26 cellular contexts compared by ENCODE assay signal in the genomic region with DNA sequence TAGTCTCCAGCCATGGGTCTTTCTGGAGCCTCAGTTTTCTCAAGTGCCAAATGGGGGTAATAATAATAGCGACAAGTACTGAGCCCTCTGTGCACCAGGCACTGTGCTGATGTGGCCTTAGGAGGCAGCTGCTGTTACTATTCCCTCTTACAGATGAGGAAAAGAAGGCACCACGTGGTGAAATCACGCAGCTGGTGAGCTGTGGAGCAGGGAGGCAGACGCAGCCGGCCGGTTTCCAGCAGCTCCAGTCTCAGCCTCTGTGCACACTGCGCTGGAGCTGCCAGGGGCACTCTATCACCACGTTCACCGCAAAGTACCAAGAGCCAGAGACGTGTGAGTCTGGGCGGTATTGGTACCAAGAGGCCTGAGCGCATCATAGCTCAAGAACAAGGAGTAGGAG. TPM values are rescaled to one million over a fixed set of nuclear protein-coding genes. Genes with fewer than 3 reads are reported as not detected.
DNase-seq lines count a peak whose midpoint lies in the region; ATAC-seq and TF ChIP-seq lines count a peak whose summit lies in the region.
"Had no signal": no experiment of that assay in that cellular context is flagged by ENCODE, and none has a peak within 500 bp of the region (broad histone marks: within the 10 kb centered on the region; RNA-seq: fewer than 3 reads in every experiment).

No MANE protein-coding gene starts in this region.

- no peaks in the 10 kb centered on the region for H3K79me2 ChIP-seq in PC-3 (ENCODE audit: low read length)

- POLR2A ChIA-PET in PC-3 (lab: Charles Lee; ENCODE audit: unreplicated experiment), result no interaction called here
- POLR2A ChIA-PET in naive thymus-derived CD4-positive, alpha-beta T cell (lab: Charles Lee), result no interaction called here

- peak overlapping the region; percentile 74 for H3K9ac ChIP-seq in PC-3 (ENCODE audit: low read length)

- no peak overlapping the region for H2AFZ ChIP-seq in PC-3 (ENCODE audit: low read length)
- H2AFZ ChIP-seq: GM23338 had no signal

- CTCF ChIA-PET in PC-3 (lab: Charles Lee), result no interaction called here
- CTCF ChIA-PET in naive thymus-derived CD4-positive, alpha-beta T cell (lab: Charles Lee), result no interaction called here

- peak overlapping the region; percentile 72; the same call in 1 of the 2 replicates for H3K4me2 ChIP-seq in PC-3 (ENCODE audit: low read length)
- H3K4me2 ChIP-seq: GM23338, smooth muscle cell had no signal

- no peaks in the 10 kb centered on the region for H3K9me2 ChIP-seq in PC-3 (replicated peaks; ENCODE audit: low read length)

- H3K36me3 ChIP-seq in PC-3 (ENCODE audit: low read depth, low read length) (no peaks in the 10 kb centered on the region), gastroesophageal sphincter (peaks cover 0 to 25% of the 10 kb centered on the region in 2 donors), sigmoid colon (peaks cover 0 to 10% (median 0%) of the 10 kb centered on the region in 4 donors)
- H3K36me3 ChIP-seq in naive thymus-derived CD4-positive, alpha-beta T cell (ENCODE audit: control insufficient read depth in 2 of 3, insufficient read depth in 3 of 3, low read length in 3 of 3), result peaks cover 0 to under 1% (median 0%) of the 10 kb centered on the region in 3 experiments
- H3K36me3 ChIP-seq: ovary had no signal

- peaks cover 0 to 6% (median 2%) of the 10 kb centered on the region in 7 donors for H3K4me1 Mint-ChIP-seq in naive thymus-derived CD4-positive, alpha-beta T cell
- peaks cover 4 to 7% of the 10 kb centered on the region in 2 donors for H3K4me1 Mint-ChIP-seq in immature natural killer cell

- no peaks in the 10 kb centered on the region for H3K27me3 Mint-ChIP-seq in naive thymus-derived CD4-positive, alpha-beta T cell
- H3K27me3 Mint-ChIP-seq in immature natural killer cell (ENCODE audit: low read depth in 3 of 3), result peaks cover 0 to 1% (median under 1%) of the 10 kb centered on the region in 3 donors
- H3K27me3 Mint-ChIP-seq: activated naive CD8-positive, alpha-beta T cell treated with anti-CD3 and anti-CD28 coated beads for 36 hours; activated T-cell treated with anti-CD3 and anti-CD28 coated beads, Interleukin-2, amount 50 U/mL, for 24 hours had no signal

- peaks cover 26% of the 10 kb centered on the region for H3K4me1 ChIP-seq in PC-3 (ENCODE audit: insufficient read depth, low read length)
- peaks cover 0 to 31% (median 9%) of the 10 kb centered on the region in 3 donors for H3K4me1 ChIP-seq in gastroesophageal sphincter
- H3K4me1 ChIP-seq in sigmoid colon, result peaks cover 0 to 20% (median 10%) of the 10 kb centered on the region in 4 donors
- no peaks in the 10 kb centered on the region for H3K4me1 ChIP-seq in naive thymus-derived CD4-positive, alpha-beta T cell (ENCODE audit: control insufficient read depth in 2 of 2, insufficient read depth in 2 of 2, low read length in 2 of 2)

- intact Hi-C loops in PC-3 (cut with micrococcal nuclease) (loop anchor here (2.0 to 10.0 kb wide), 2 partner anchors 55 to 141 kb away; partner anchors contain the start of gene LOXL4), sigmoid colon (cut with DNase I) (no loop called here)
- intact Hi-C loops in naive thymus-derived CD4-positive, alpha-beta T cell (cut with micrococcal nuclease), result no loop called here

- no peaks in the 10 kb centered on the region for H3K9me3 Mint-ChIP-seq in naive thymus-derived CD4-positive, alpha-beta T cell
- H3K9me3 Mint-ChIP-seq in immature natural killer cell, result no peaks in the 10 kb centered on the region
- H3K9me3 Mint-ChIP-seq: activated naive CD8-positive, alpha-beta T cell treated with anti-CD3 and anti-CD28 coated beads for 36 hours; activated T-cell treated with anti-CD3 and anti-CD28 coated beads, Interleukin-2, amount 50 U/mL, for 24 hours; GM23338; WTC11 had no signal

- peaks cover 0 to 28% (median 18%) of the 10 kb centered on the region in 5 donors for H3K36me3 Mint-ChIP-seq in naive thymus-derived CD4-positive, alpha-beta T cell
- peaks cover 12 to 21% (median 14%) of the 10 kb centered on the region in 3 donors for H3K36me3 Mint-ChIP-seq in immature natural killer cell
- H3K36me3 Mint-ChIP-seq: WTC11 had no signal

- TF ChIP-seq CTCF in PC-3 (conservative IDR thresholded peaks at IDR 0.05; ENCODE audit: low read depth, low read length) (no peak), gastroesophageal sphincter (IDR thresholded peaks at IDR 0.05) (no peak), sigmoid colon (IDR thresholded peaks at IDR 0.05) (no peak)

- no peak overlapping the region for H3K4me3 ChIP-seq in PC-3 (ENCODE audit: low read length)
- H3K4me3 ChIP-seq in gastroesophageal sphincter, result no peak overlapping the region
- H3K4me3 ChIP-seq in sigmoid colon, result no peak overlapping the region
- H3K4me3 ChIP-seq in naive thymus-derived CD4-positive, alpha-beta T cell (ENCODE audit: low read length), result no peak overlapping the region
- H3K4me3 ChIP-seq: GM23338, heart left ventricle, lung, mucosa of descending colon, ovary, smooth muscle cell had no signal

- no peak overlapping the region for H3K4me3 Mint-ChIP-seq in naive thymus-derived CD4-positive, alpha-beta T cell
- no peak overlapping the region for H3K4me3 Mint-ChIP-seq in immature natural killer cell
- H3K4me3 Mint-ChIP-seq: activated naive CD8-positive, alpha-beta T cell treated with anti-CD3 and anti-CD28 coated beads for 36 hours; activated T-cell treated with anti-CD3 and anti-CD28 coated beads, Interleukin-2, amount 50 U/mL, for 24 hours; GM23338; WTC11 had no signal

- H3K27ac Mint-ChIP-seq in naive thymus-derived CD4-positive, alpha-beta T cell, result peak overlapping the region in 1 of 9 donors; percentile 72
- no peak overlapping the region for H3K27ac Mint-ChIP-seq in immature natural killer cell
- H3K27ac Mint-ChIP-seq: GM23338, WTC11 had no signal

- TF ChIP-seq POLR2A in gastroesophageal sphincter (IDR thresholded peaks at IDR 0.05) (no peak), sigmoid colon (IDR thresholded peaks at IDR 0.05) (no peak)

- no peaks in the 10 kb centered on the region for H4K20me1 ChIP-seq in PC-3 (ENCODE audit: low read length)

- H3K27me3 ChIP-seq in PC-3 (ENCODE audit: low read length) (no peaks in the 10 kb centered on the region), gastroesophageal sphincter (no peaks in the 10 kb centered on the region), sigmoid colon (no peaks in the 10 kb centered on the region)
- no peaks in the 10 kb centered on the region for H3K27me3 ChIP-seq in naive thymus-derived CD4-positive, alpha-beta T cell (ENCODE audit: control insufficient read depth in 2 of 2, insufficient read depth in 2 of 2, low read length in 2 of 2)
- H3K27me3 ChIP-seq: heart left ventricle, ovary had no signal

- H3K9me3 ChIP-seq in PC-3 (ENCODE audit: low read length), result no peaks in the 10 kb centered on the region
- no peaks in the 10 kb centered on the region for H3K9me3 ChIP-seq in gastroesophageal sphincter
- H3K9me3 ChIP-seq in sigmoid colon, result no peaks in the 10 kb centered on the region
- H3K9me3 ChIP-seq in naive thymus-derived CD4-positive, alpha-beta T cell (ENCODE audit: control insufficient read depth in 2 of 3, low read length in 3 of 3), result no peaks in the 10 kb centered on the region
- H3K9me3 ChIP-seq: heart left ventricle, mucosa of descending colon, ovary had no signal

- no peak for DNase-seq in PC-3
- peak; percentile 82 for DNase-seq in sigmoid colon
- DNase-seq in KG1 (lab: John Stamatoyannopoulos, UW), result no peak
- DNase-seq in naive thymus-derived CD4-positive, alpha-beta T cell, result no peak
- no peak for DNase-seq in immature natural killer cell
- DNase-seq in HT-29 (ENCODE audit: low spot score), result no peak
- DNase-seq: activated CD4-positive, alpha-beta T cell treated with anti-CD3 and anti-CD28 coated beads, Interleukin-2, amount 50 U/mL, for 1 hour; activated effector memory CD4-positive, alpha-beta T cell treated with anti-CD3 and anti-CD28 coated beads, Interleukin-2, amount 50 U/mL, for 16 hours; activated naive CD8-positive, alpha-beta T cell treated with anti-CD3 and anti-CD28 coated beads for 36 hours; activated T-cell treated with anti-CD3 and anti-CD28 coated beads, Interleukin-2, amount 50 U/mL, for 24 hours; DMS79; heart left ventricle; kidney glomerular epithelial cell; NCI-H1092; NCI-H1694 treated with DMSO at 0.1 percent for 48 hours; NCI-H446 treated with DMSO at 0.1 percent for 48 hours; NCI-H82; ovary; retina; stimulated activated naive CD4-positive, alpha-beta T cell treated with Interleukin-2 at 50 U/mL for 16 hours had no signal

- BruUV-seq in PC-3 (replicated peaks; lab: Mats Ljungman, UMichigan), result no TSS peak

- H3K27ac ChIP-seq in PC-3 (ENCODE audit: low read length), result peak overlapping the region; percentile 97
- H3K27ac ChIP-seq in gastroesophageal sphincter, result peak overlapping the region in 3 of 4 donors; percentile 37 to 68 (median 54)
- H3K27ac ChIP-seq in sigmoid colon, result peak overlapping the region in 3 of 4 donors; percentile 36 to 54 (median 40)
- H3K27ac ChIP-seq in naive thymus-derived CD4-positive, alpha-beta T cell (ENCODE audit: low read depth, low read length), result no peak overlapping the region
- H3K27ac ChIP-seq: heart left ventricle, ovary had no signal

- TF ChIP-seq EP300 in gastroesophageal sphincter (IDR thresholded peaks at IDR 0.05), result no peak
- no peak for TF ChIP-seq EP300 in sigmoid colon (IDR thresholded peaks at IDR 0.05)

- 32 to 71% methylated on average over 4 to 5 of the region's 12 CpGs for WGBS in gastroesophageal sphincter (ENCODE audit: low coverage in 1 of 2), 2 donors
- 88 to 94% methylated on average over 12 of the region's 12 CpGs for WGBS in sigmoid colon, 2 donors

- H3F3A ChIP-seq in PC-3 (ENCODE audit: low read length, unreplicated experiment), result no peaks in the 10 kb centered on the region

- ATAC-seq in PC-3 (no peak), gastroesophageal sphincter (peak; percentile 77)
- ATAC-seq in naive thymus-derived CD4-positive, alpha-beta T cell, result no peak
- ATAC-seq: GM23338, WTC11 had no signal

RNA-seq across cellular contexts. Expression of gene PYROXD2, which starts 9.6 kb away (rescaled TPM):
- total RNA-seq in PC-3 (2014; rRNA removed) (3.1 and 9.4 TPM in 2 replicates), gastroesophageal sphincter (10 to 100 TPM in 1 of 4 donors, 1 to 10 TPM in 3; 4.2 to 18.5 (median 7.4) TPM), sigmoid colon (10 to 100 TPM in 1 of 4 donors, 1 to 10 TPM in 3; 4.4 to 11.9 (median 9.7) TPM)
- polyA plus RNA-seq in sigmoid colon (1 to 10 TPM in 2 of 3 donors, under 1 TPM in 1; 0.60 to 8.0 (median 2.3) TPM), immature natural killer cell (10 to 100 TPM in 2 of 3 donors, 1 to 10 TPM in 1; 8.5 to 21.1 (median 17.3) TPM)
- 10 to 100 TPM; 11.9 to 37.1 (median 26.9) TPM for total RNA-seq in naive thymus-derived CD4-positive, alpha-beta T cell
- 1 to 10 TPM; 5.6 TPM for polyA plus RNA-seq in naive thymus-derived CD4-positive, alpha-beta T cell
- total RNA-seq in HT-29 (2014; rRNA removed; shearing (Covaris generic)), result 10.8 and 20.9 TPM in 2 replicates

RNA-seq across cellular contexts. Expression of gene HPS1, which starts 41.3 kb away (rescaled TPM):
- total RNA-seq in PC-3 (2014; rRNA removed) (19.1 and 20.6 TPM in 2 replicates), gastroesophageal sphincter (10 to 100 TPM; 51.4 to 74.4 (median 60.8) TPM), sigmoid colon (10 to 100 TPM; 44.7 to 93.1 (median 45.9) TPM)
- polyA plus RNA-seq in sigmoid colon (10 to 100 TPM; 70.7 to 86.7 (median 76.3) TPM), immature natural killer cell (100 to 1,000 TPM in 1 of 3 donors, 10 to 100 TPM in 2; 72.4 to 110 (median 85.6) TPM)
- total RNA-seq in naive thymus-derived CD4-positive, alpha-beta T cell, result 100 to 1,000 TPM in 2 of 5 experiments, 10 to 100 TPM in 3; 68.5 to 107 (median 90.9) TPM
- polyA plus RNA-seq in naive thymus-derived CD4-positive, alpha-beta T cell, result 10 to 100 TPM; 54.3 to 70.8 TPM
- 44.2 and 49.8 TPM in 2 replicates for total RNA-seq in HT-29 (2014; rRNA removed; shearing (Covaris generic))
